In the genomic region with DNA sequence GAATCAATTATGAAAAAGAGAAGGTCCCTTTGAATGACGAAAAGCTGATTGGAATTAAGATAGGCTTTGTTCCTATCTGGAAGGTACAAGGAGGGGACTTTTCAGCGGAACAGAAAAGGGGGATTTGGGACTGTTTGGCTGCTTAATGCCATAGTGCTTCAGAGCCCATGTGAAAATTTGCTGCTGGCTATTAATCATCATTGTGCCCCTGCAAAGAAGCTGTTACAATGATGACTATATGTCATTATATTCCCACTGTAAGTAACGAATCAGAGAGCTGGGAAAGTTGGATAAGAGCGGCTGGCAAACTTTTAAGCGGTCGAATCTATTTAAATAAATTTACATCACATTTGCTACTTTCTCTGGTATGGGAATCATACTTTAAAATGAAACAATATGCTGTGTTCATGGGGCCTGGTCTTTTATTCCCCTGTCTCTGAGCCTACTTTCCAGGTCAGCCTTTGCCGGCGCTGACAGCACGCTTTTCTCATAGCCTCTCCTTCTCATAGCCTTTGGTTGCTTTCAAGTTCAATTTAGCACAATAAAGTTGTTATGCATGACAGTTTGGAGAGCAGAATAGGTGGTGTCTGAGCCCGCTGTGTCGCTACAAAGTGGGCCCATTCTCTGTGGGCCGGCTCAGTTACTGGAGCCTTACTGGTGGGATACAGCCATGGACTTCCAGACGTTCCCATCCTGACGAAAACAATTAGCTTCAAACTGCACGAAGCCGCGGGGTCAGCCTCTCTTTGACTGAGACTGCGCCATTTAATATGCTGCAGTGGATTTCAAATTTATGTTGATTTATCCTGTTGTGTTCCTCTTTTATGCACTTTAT, we compare ENCODE assay signal across 22 cellular contexts.
DNase-seq lines count a peak whose midpoint lies in the region; ATAC-seq, FAIRE-seq and TF ChIP-seq lines count a peak whose summit lies in the region.
"Had no signal": no experiment of that assay in that cellular context is flagged by ENCODE, and none has a peak within 500 bp of the region (broad histone marks: within the 10 kb centered on the region; RNA-seq: fewer than 3 reads in every experiment).

No MANE protein-coding gene starts in this region.

- H3K79me2 ChIP-seq in neural progenitor cell (ENCODE audit: low read depth), result no peaks in the 10 kb centered on the region

- H3K9me3 Mint-ChIP-seq in endodermal cell, result no peaks in the 10 kb centered on the region
- H3K9me3 Mint-ChIP-seq in neural progenitor cell, result no peaks in the 10 kb centered on the region

- WGBS in endodermal cell (ENCODE audit: insufficient coverage in 1 of 2, insufficient read length in 1 of 2), 2 experiments, result 77 to 78% methylated on average over 18 of the region's 18 CpGs

- ATAC-seq in GM21528 (IDR thresholded peaks at IDR 0.05; ENCODE audit: low FRiP score, unreplicated experiment) (no peak), GM19467 (IDR thresholded peaks at IDR 0.05; ENCODE audit: unreplicated experiment) (no peak)
- ATAC-seq: HCT116, Right ventricle myocardium inferior had no signal

- H3K4me1 ChIP-seq in HAP-1 (peaks cover 34% of the 10 kb centered on the region), endodermal cell (ENCODE audit: control insufficient read depth, insufficient read depth, low read length) (no peaks in the 10 kb centered on the region), neural progenitor cell (peaks cover 53% of the 10 kb centered on the region)

- in situ Hi-C loops in HAP-1 (cut with MboI; ENCODE audit: low sequenced_read_pairs), result loop anchor here (10.0 kb wide), 1 partner anchor 135 kb away; no protein-coding TSS in a partner anchor

- H3K36me3 ChIP-seq in HAP-1 (replicated peaks), result no peaks in the 10 kb centered on the region
- no peaks in the 10 kb centered on the region for H3K36me3 ChIP-seq in endodermal cell (ENCODE audit: control insufficient read depth, insufficient read depth, low read length)
- H3K36me3 ChIP-seq in neural progenitor cell, result no peaks in the 10 kb centered on the region
- H3K36me3 ChIP-seq: MG63, SJSA1 had no signal

- H3K27me3 ChIP-seq in HAP-1 (ENCODE audit: low read depth) (no peaks in the 10 kb centered on the region), endodermal cell (ENCODE audit: control insufficient read depth, insufficient read depth, low read length, poor library complexity, severe bottlenecking) (no peaks in the 10 kb centered on the region), neural progenitor cell (no peaks in the 10 kb centered on the region)
- H3K27me3 ChIP-seq: MG63, SJSA1 had no signal

- peak overlapping the region; percentile 5 for H2AFZ ChIP-seq in neural progenitor cell (replicated peaks)
- H2AFZ ChIP-seq: GM23248 had no signal

- no peak for FAIRE-seq in HTR-8/SVneo (lab: Jason Lieb, UNC)
- FAIRE-seq: A204.1 had no signal

- no peaks in the 10 kb centered on the region for H3K9me3 ChIP-seq in HAP-1
- H3K9me3 ChIP-seq in endodermal cell (ENCODE audit: control insufficient read depth, low read length), result no peaks in the 10 kb centered on the region
- no peaks in the 10 kb centered on the region for H3K9me3 ChIP-seq in neural progenitor cell (ENCODE audit: low read depth)
- H3K9me3 ChIP-seq: MG63, SJSA1 had no signal

- H3K4me1 Mint-ChIP-seq in endodermal cell (peaks cover 10% of the 10 kb centered on the region), neural progenitor cell (peaks cover 42% of the 10 kb centered on the region)
- H3K4me1 Mint-ChIP-seq: B cell, CD14-positive monocyte had no signal

- no peak overlapping the region for H3K27ac Mint-ChIP-seq in endodermal cell
- no peak overlapping the region for H3K27ac Mint-ChIP-seq in neural progenitor cell
- H3K27ac Mint-ChIP-seq: B cell, CD14-positive monocyte had no signal

- H3K4me3 ChIP-seq in HAP-1, result no peak overlapping the region
- H3K4me3 ChIP-seq in endodermal cell (ENCODE audit: low read length), result no peak overlapping the region
- peak overlapping the region; percentile 14 for H3K4me3 ChIP-seq in neural progenitor cell
- H3K4me3 ChIP-seq: GM23248, MG63, SJSA1 had no signal

- H3K4me3 Mint-ChIP-seq in endodermal cell, result no peak overlapping the region
- no peak overlapping the region for H3K4me3 Mint-ChIP-seq in neural progenitor cell
- H3K4me3 Mint-ChIP-seq: B cell, CD14-positive monocyte had no signal

- peak; percentile 63 to 77 for DNase-seq in HAP-1 (ENCODE audit: low spot score in 2 of 2)
- DNase-seq in astrocyte of the hippocampus (ENCODE audit: low read depth, low spot score), result peak; percentile 57
- no peak for DNase-seq in endodermal cell
- DNase-seq in neural progenitor cell (ENCODE audit: low spot score), result peak; percentile 56
- DNase-seq in HTR-8/SVneo (ENCODE audit: insufficient read length, low spot score), result no peak
- DNase-seq in A172 (ENCODE audit: low spot score), result no peak
- DNase-seq: GM23248, Kasumi-1, MG63, NCI-H1417, NCI-H1694 treated with DMSO at 0.1 percent for 48 hours, NCI-H2081 treated with DMSO at 0.1 percent for 48 hours, NCI-H2171 treated with DMSO at 0.1 percent for 48 hours, NCI-H524 treated with DMSO at 0.1 percent for 48 hours had no signal

- H3F3A ChIP-seq in neural progenitor cell (ENCODE audit: low read depth), result peaks cover 22% of the 10 kb centered on the region

- peak overlapping the region; percentile 98 for H3K27ac ChIP-seq in endodermal cell (ENCODE audit: low read depth, low read length)
- H3K27ac ChIP-seq in neural progenitor cell, result peak overlapping the region; percentile 63
- H3K27ac ChIP-seq: GM23248, SJSA1 had no signal

- TF ChIP-seq CTCF in endodermal cell (conservative IDR thresholded peaks at IDR 0.05), result no peak
- no peak for TF ChIP-seq CTCF in neural progenitor cell (IDR thresholded peaks at IDR 0.05)

- no peaks in the 10 kb centered on the region for H3K36me3 Mint-ChIP-seq in endodermal cell (ENCODE audit: low read depth)
- H3K36me3 Mint-ChIP-seq in neural progenitor cell, result no peaks in the 10 kb centered on the region
- H3K36me3 Mint-ChIP-seq: CD14-positive monocyte had no signal

- H3K4me2 ChIP-seq in neural progenitor cell, result peak overlapping the region; percentile 67

- H4K20me1 ChIP-seq in neural progenitor cell (ENCODE audit: low read depth), result no peaks in the 10 kb centered on the region

- H3K9ac ChIP-seq in endodermal cell (ENCODE audit: extremely low read depth, low read length, poor library complexity, severe bottlenecking) (no peak overlapping the region), neural progenitor cell (no peak overlapping the region)
- H3K9ac ChIP-seq: GM23248 had no signal

- H3K27me3 Mint-ChIP-seq in endodermal cell (ENCODE audit: insufficient read depth) (peaks cover 10% of the 10 kb centered on the region), neural progenitor cell (ENCODE audit: insufficient read depth, low read depth) (peaks cover 4% of the 10 kb centered on the region)

Comparison
In these comparisons a context has a peak if more than half of its experiments do, and no peak if none do; other contexts are left out.
1. DNase-seq: peak in HAP-1 (2 of 2), astrocyte of the hippocampus (single experiment) and neural progenitor cell (single experiment); none in endodermal cell (single experiment), HTR-8/SVneo (single experiment) and A172 (single experiment).